ENCODE assay signal across 28 cellular contexts in the genomic region with DNA sequence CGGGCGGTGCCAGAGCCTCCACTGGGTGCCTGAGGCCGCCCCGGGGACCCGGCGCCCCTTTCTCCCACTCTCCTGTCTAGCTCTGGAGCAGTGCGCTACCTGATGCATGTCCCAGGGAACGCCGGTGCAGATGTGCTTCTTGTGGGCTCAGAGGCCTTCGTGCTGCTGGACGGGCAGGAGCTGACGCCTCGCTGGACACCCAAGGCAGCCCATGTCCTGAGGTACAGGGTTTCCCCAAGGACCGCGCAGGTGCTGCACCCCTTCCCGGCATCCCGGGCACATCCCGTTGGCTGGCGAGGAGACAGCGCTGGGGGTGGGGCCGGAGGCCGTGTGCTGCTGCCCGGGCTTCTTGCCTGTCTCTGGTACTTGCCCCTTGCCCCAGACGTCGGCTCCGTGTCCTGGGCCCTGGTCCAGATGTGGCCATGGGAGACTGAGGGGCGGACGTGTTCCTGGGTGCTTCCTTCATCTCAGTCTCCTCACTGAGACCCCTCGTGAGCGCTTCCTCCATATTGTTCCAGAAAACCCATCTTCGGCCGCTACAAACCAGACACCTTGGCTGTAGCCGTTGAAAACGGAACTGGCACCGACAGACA. TPM values are rescaled to one million over a fixed set of nuclear protein-coding genes. Genes with fewer than 3 reads are reported as not detected.
"Had no signal": no experiment of that assay in that cellular context is flagged by ENCODE, and none has a peak within 500 bp of the region (broad histone marks: within the 10 kb centered on the region; RNA-seq: fewer than 3 reads in every experiment).

No MANE protein-coding gene starts in this region.

- DNase-seq: activated CD4-positive, alpha-beta T cell treated with anti-CD3 and anti-CD28 coated beads for 36 hours; activated CD4-positive, alpha-beta T cell treated with anti-CD3 and anti-CD28 coated beads, Interleukin-2, amount 10 ng/mL, durations not matched to agents 7 days and 5 days; activated CD4-positive, alpha-beta T cell treated with anti-CD3 and anti-CD28 coated beads, Interleukin-2, amount 50 U/mL, for 48 hours; activated CD8-positive, alpha-beta T cell treated with anti-CD3 and anti-CD28 coated beads, Interleukin-2, amount 10 ng/mL, durations not matched to agents 7 days and 5 days; activated naive CD4-positive, alpha-beta T cell treated with anti-CD3 and anti-CD28 coated beads, Interleukin-2, amount 10 ng/mL, durations not matched to agents 7 days and 5 days; activated naive CD8-positive, alpha-beta T cell treated with anti-CD3 and anti-CD28 coated beads, Interleukin-2, amount 50 U/mL, for 24 hours; activated T-cell treated with anti-CD3 and anti-CD28 coated beads, Interleukin-2, amount 50 U/mL, for 24 hours; anterior cingulate cortex; caudate nucleus; NCI-H1092 treated with DMSO at 0.1 percent for 48 hours; NCI-H1417; NCI-H146; NCI-H187; NCI-H2029 treated with DMSO at 0.1 percent for 48 hours; NCI-H2107; NCI-H2171; NCI-H510A; NCI-H526; NCI-H748 treated with DMSO at 0.1 percent for 48 hours; NK-92 treated with Interleukin-12 subunit alpha and Interleukin-12 subunit beta, amount 100 ng/mL, for 24 hours; PC-3; Peyer's patch; RPMI8226 had no signal

- H3K4me3 ChIP-seq: Peyer's patch had no signal

- H3K9me3 ChIP-seq: Peyer's patch had no signal

- H3K27ac ChIP-seq: Peyer's patch had no signal

- ATAC-seq: activated CD4-positive, alpha-beta T cell treated with anti-CD3 and anti-CD28 coated beads for 36 hours; activated CD4-positive, CD25-positive, alpha-beta regulatory T cell treated with anti-CD3 and anti-CD28 coated beads, Interleukin-2, amount 50 U/mL, for 24 hours; activated CD8-positive, alpha-beta T cell treated with anti-CD3 and anti-CD28 coated beads, Interleukin-2, amount 10 ng/mL, durations not matched to agents 7 days and 5 days; activated naive CD8-positive, alpha-beta T cell treated with anti-CD3 and anti-CD28 coated beads, Interleukin-2, amount 50 U/mL, for 24 hours; PC-3; WTC11 had no signal

- H3K27me3 ChIP-seq: Peyer's patch had no signal

RNA-seq across cellular contexts. Expression of gene RGS11, which starts 12.5 kb away (rescaled TPM):
- total RNA-seq: activated CD4-positive, alpha-beta T cell treated with anti-CD3 and anti-CD28 coated beads, Interleukin-2, amount 10 ng/mL, durations not matched to agents 7 days and 5 days; activated CD8-positive, alpha-beta T cell treated with anti-CD3 and anti-CD28 coated beads, Interleukin-2, amount 10 ng/mL, durations not matched to agents 7 days and 5 days; bronchial epithelial cell; M059J had no signal

RNA-seq across cellular contexts. Expression of gene ARHGDIG, which starts 17.1 kb away (rescaled TPM):
- total RNA-seq: activated CD4-positive, alpha-beta T cell treated with anti-CD3 and anti-CD28 coated beads for 36 hours; activated CD4-positive, alpha-beta T cell treated with anti-CD3 and anti-CD28 coated beads, Interleukin-2, amount 10 ng/mL, durations not matched to agents 7 days and 5 days; activated CD8-positive, alpha-beta T cell treated with anti-CD3 and anti-CD28 coated beads, Interleukin-2, amount 10 ng/mL, durations not matched to agents 7 days and 5 days; bronchial epithelial cell; M059J; PC-3 had no signal

RNA-seq across cellular contexts. Expression of gene PDIA2, which starts 19.7 kb away (rescaled TPM):
- total RNA-seq: activated CD4-positive, alpha-beta T cell treated with anti-CD3 and anti-CD28 coated beads for 36 hours; activated CD4-positive, alpha-beta T cell treated with anti-CD3 and anti-CD28 coated beads, Interleukin-2, amount 10 ng/mL, durations not matched to agents 7 days and 5 days; activated CD8-positive, alpha-beta T cell treated with anti-CD3 and anti-CD28 coated beads, Interleukin-2, amount 10 ng/mL, durations not matched to agents 7 days and 5 days; activated T-helper 2 cell treated with anti-CD3 and anti-CD28 coated beads, Interferon-gamma antibody, Interleukin-2, Interleukin-4, amounts not matched to agents 10 μg/mL and 5 μg/mL and 100 μg/mL, durations not matched to agents 14 hours and 24 hours and 36 hours; bronchial epithelial cell; PC-3 had no signal
